ENCODE assay signal across 12 cellular contexts in genomic region chr2:9165625-9166024, GRCh38. TPM values are rescaled to one million over a fixed set of nuclear protein-coding genes. Genes with fewer than 3 reads are reported as not detected.
DNase-seq lines count a peak whose midpoint lies in the region; ATAC-seq and TF ChIP-seq lines count a peak whose summit lies in the region.
"Had no signal": no experiment of that assay in that cellular context is flagged by ENCODE, and none has a peak within 500 bp of the region (broad histone marks: within the 10 kb centered on the region; RNA-seq: fewer than 3 reads in every experiment).

No MANE protein-coding gene starts in this region.

- H3K36me3 Mint-ChIP-seq in activated naive CD4-positive, alpha-beta T cell treated with anti-CD3 and anti-CD28 coated beads, Interleukin-2, amount 50 U/mL, for 72 hours: no peaks in the 10 kb centered on the region
- H3K36me3 Mint-ChIP-seq: naive thymus-derived CD4-positive, alpha-beta T cell had no signal

- H3K4me3 ChIP-seq in mucosa of descending colon: no peak overlapping the region

- intact Hi-C loops in mucosa of descending colon (cut with DNase I, micrococcal nuclease): no loop called here

- ATAC-seq in esophagus mucosa (peak; percentile 63), mucosa of descending colon (peak; percentile 11), HG02642 (IDR thresholded peaks at IDR 0.05; ENCODE audit: poor library complexity, unreplicated experiment) (no peak)
- no peak for ATAC-seq in activated naive CD4-positive, alpha-beta T cell treated with anti-CD3 and anti-CD28 coated beads, Interleukin-2, amount 50 U/mL, for 72 hours
- ATAC-seq: naive thymus-derived CD4-positive, alpha-beta T cell had no signal

- peaks cover 8% of the 10 kb centered on the region for H3K4me1 ChIP-seq in mucosa of descending colon (ENCODE audit: low read depth)

- no peaks in the 10 kb centered on the region for H3K36me3 ChIP-seq in mucosa of descending colon (ENCODE audit: low read depth)

- peak overlapping the region in 1 of 2 donors; percentile 31 for H3K27ac Mint-ChIP-seq in activated naive CD4-positive, alpha-beta T cell treated with anti-CD3 and anti-CD28 coated beads, Interleukin-2, amount 50 U/mL, for 72 hours
- H3K27ac Mint-ChIP-seq: naive thymus-derived CD4-positive, alpha-beta T cell; stimulated activated naive CD8-positive, alpha-beta T cell treated with anti-CD3 and anti-CD28 coated beads, Interleukin-15, Interleukin-2, amounts not matched to agents 100 ng/mL and 50 ng/mL, for 24 hours had no signal

- H3K9me3 ChIP-seq in mucosa of descending colon: no peaks in the 10 kb centered on the region

- no peaks in the 10 kb centered on the region for H3K9me3 Mint-ChIP-seq in activated naive CD4-positive, alpha-beta T cell treated with anti-CD3 and anti-CD28 coated beads, Interleukin-2, amount 50 U/mL, for 72 hours
- H3K9me3 Mint-ChIP-seq: stimulated activated naive CD8-positive, alpha-beta T cell treated with anti-CD3 and anti-CD28 coated beads, Interleukin-15, Interleukin-2, amounts not matched to agents 100 ng/mL and 50 ng/mL, for 24 hours had no signal

- no peak for TF ChIP-seq CTCF in mucosa of descending colon (IDR thresholded peaks at IDR 0.05)

- DNase-seq in Ammon's horn (ENCODE audit: low spot score) (peak; percentile 72), RPMI8226 (peak; percentile 44), mucosa of descending colon (no peak), LoVo (ENCODE audit: low spot score) (no peak), iPS-NIHi7 (ENCODE audit: extremely low spot score) (no peak)
- DNase-seq in activated naive CD4-positive, alpha-beta T cell treated with anti-CD3 and anti-CD28 coated beads, Interleukin-2, amount 50 U/mL, for 72 hours (ENCODE audit: low spot score in 2 of 2): no peak
- DNase-seq: dermis blood vessel endothelial cell; naive thymus-derived CD4-positive, alpha-beta T cell; NCI-H345 had no signal

RNA-seq across cellular contexts. Expression of gene ASAP2, which starts 41.0 kb away (rescaled TPM):
- total RNA-seq in esophagus mucosa: 6.4 TPM
- total RNA-seq in mucosa of descending colon: 10 to 100 TPM; 50.4 to 84.1 (median 50.5) TPM
- total RNA-seq in activated naive CD4-positive, alpha-beta T cell treated with anti-CD3 and anti-CD28 coated beads, Interleukin-2, amount 50 U/mL, for 72 hours: 1 to 10 TPM in 1 of 2 donors, under 1 TPM in 1; 0.09 to 1.0 TPM

Comparison
In these comparisons a context has a peak if more than half of its experiments do, and no peak if none do; other contexts are left out.
1. DNase-seq: peak in Ammon's horn (single experiment) and RPMI8226 (single experiment); none in mucosa of descending colon (0 of 3), LoVo (single experiment), activated naive CD4-positive, alpha-beta T cell treated with anti-CD3 and anti-CD28 coated beads, Interleukin-2, amount 50 U/mL, for 72 hours (0 of 2) and iPS-NIHi7 (single experiment).
2. ATAC-seq: peak in esophagus mucosa (single experiment) and mucosa of descending colon (single experiment); none in activated naive CD4-positive, alpha-beta T cell treated with anti-CD3 and anti-CD28 coated beads, Interleukin-2, amount 50 U/mL, for 72 hours (0 of 2) and HG02642 (single experiment).